In the genomic region with DNA sequence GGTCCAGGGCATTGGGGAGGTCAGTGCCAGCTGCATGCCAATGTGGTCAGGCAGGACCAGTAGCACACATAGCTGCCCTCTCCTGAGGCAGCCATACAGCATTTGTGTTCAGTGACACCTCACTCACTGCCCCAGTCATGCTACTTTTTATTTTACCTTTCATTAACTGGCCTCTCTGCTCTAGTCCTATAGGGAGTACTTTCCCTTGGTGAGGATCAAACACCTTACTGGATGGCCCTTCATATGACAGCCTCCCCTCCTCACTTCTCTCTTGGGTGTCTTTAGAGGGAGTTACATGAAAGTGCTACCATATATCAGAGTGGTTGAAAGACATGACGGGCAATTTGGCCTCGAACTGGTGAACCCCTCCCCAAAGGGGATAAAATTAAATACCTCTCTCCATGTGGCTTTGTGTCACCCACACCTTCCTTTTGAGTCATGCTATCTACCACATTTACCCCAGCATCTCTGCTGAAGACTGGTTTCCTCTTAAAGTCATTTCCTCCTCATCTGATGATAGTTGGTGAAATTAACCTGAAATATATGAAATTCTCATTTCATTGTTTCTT, we compare ENCODE assay signal across 20 cellular contexts. TPM values are rescaled to one million over a fixed set of nuclear protein-coding genes. Genes with fewer than 3 reads are reported as not detected.
DNase-seq lines count a peak whose midpoint lies in the region; ATAC-seq and TF ChIP-seq lines count a peak whose summit lies in the region.
"Had no signal": no experiment of that assay in that cellular context is flagged by ENCODE, and none has a peak within 500 bp of the region (broad histone marks: within the 10 kb centered on the region; RNA-seq: fewer than 3 reads in every experiment).

No MANE protein-coding gene starts in this region.

- H3K4me3 Mint-ChIP-seq in activated CD4-positive, alpha-beta T cell treated with anti-CD3 and anti-CD28 coated beads for 36 hours, result no peak overlapping the region
- peak overlapping the region; percentile 55 for H3K4me3 Mint-ChIP-seq in T-helper 1 cell treated with Interleukin-12 subunit alpha and Interleukin-12 subunit beta and Interleukin-4 antibody, amounts not matched to agents 30 μg/mL and 1 μg/mL, for 36 hours
- peak overlapping the region; percentile 80 for H3K4me3 Mint-ChIP-seq in activated naive CD8-positive, alpha-beta T cell treated with anti-CD3 and anti-CD28 coated beads, Interleukin-2, amount 10 ng/mL, durations not matched to agents 7 days and 5 days
- H3K4me3 Mint-ChIP-seq: H9, nephron had no signal

- peaks cover 6% of the 10 kb centered on the region for H3K27me3 Mint-ChIP-seq in activated CD4-positive, alpha-beta T cell treated with anti-CD3 and anti-CD28 coated beads for 36 hours
- no peaks in the 10 kb centered on the region for H3K27me3 Mint-ChIP-seq in T-helper 1 cell treated with Interleukin-12 subunit alpha and Interleukin-12 subunit beta and Interleukin-4 antibody, amounts not matched to agents 30 μg/mL and 1 μg/mL, for 36 hours (ENCODE audit: low read depth)
- H3K27me3 Mint-ChIP-seq in activated naive CD8-positive, alpha-beta T cell treated with anti-CD3 and anti-CD28 coated beads, Interleukin-2, amount 10 ng/mL, durations not matched to agents 7 days and 5 days, result peaks cover 2% of the 10 kb centered on the region

- TF ChIP-seq CTCF in foreskin fibroblast (IDR thresholded peaks at IDR 0.05; ENCODE audit: low read depth, low read length), result no peak

- ATAC-seq in activated CD4-positive, alpha-beta T cell treated with anti-CD3 and anti-CD28 coated beads for 36 hours, result peak; percentile 88
- peak; percentile 80 for ATAC-seq in activated naive CD8-positive, alpha-beta T cell treated with anti-CD3 and anti-CD28 coated beads, Interleukin-2, amount 10 ng/mL, durations not matched to agents 7 days and 5 days (ENCODE audit: low read depth)
- ATAC-seq: left colon had no signal

- no peak overlapping the region for H3K4me3 ChIP-seq in foreskin fibroblast (ENCODE audit: low read depth in 1 of 2, low read length in 2 of 2)

- H3K9me3 Mint-ChIP-seq in activated CD4-positive, alpha-beta T cell treated with anti-CD3 and anti-CD28 coated beads for 36 hours (ENCODE audit: low read depth), result no peaks in the 10 kb centered on the region
- no peaks in the 10 kb centered on the region for H3K9me3 Mint-ChIP-seq in T-helper 1 cell treated with Interleukin-12 subunit alpha and Interleukin-12 subunit beta and Interleukin-4 antibody, amounts not matched to agents 30 μg/mL and 1 μg/mL, for 36 hours
- no peaks in the 10 kb centered on the region for H3K9me3 Mint-ChIP-seq in activated naive CD8-positive, alpha-beta T cell treated with anti-CD3 and anti-CD28 coated beads, Interleukin-2, amount 10 ng/mL, durations not matched to agents 7 days and 5 days
- H3K9me3 Mint-ChIP-seq: H9, nephron had no signal

- H3K4me1 Mint-ChIP-seq in activated CD4-positive, alpha-beta T cell treated with anti-CD3 and anti-CD28 coated beads for 36 hours, result peaks cover 39% of the 10 kb centered on the region
- peaks cover 29% of the 10 kb centered on the region for H3K4me1 Mint-ChIP-seq in T-helper 1 cell treated with Interleukin-12 subunit alpha and Interleukin-12 subunit beta and Interleukin-4 antibody, amounts not matched to agents 30 μg/mL and 1 μg/mL, for 36 hours (ENCODE audit: low read depth)
- H3K4me1 Mint-ChIP-seq in activated naive CD8-positive, alpha-beta T cell treated with anti-CD3 and anti-CD28 coated beads, Interleukin-2, amount 10 ng/mL, durations not matched to agents 7 days and 5 days, result peaks cover 31% of the 10 kb centered on the region

- H3K27ac Mint-ChIP-seq in activated CD4-positive, alpha-beta T cell treated with anti-CD3 and anti-CD28 coated beads for 36 hours, result peak overlapping the region; percentile 62
- peak overlapping the region; percentile 68 for H3K27ac Mint-ChIP-seq in T-helper 1 cell treated with Interleukin-12 subunit alpha and Interleukin-12 subunit beta and Interleukin-4 antibody, amounts not matched to agents 30 μg/mL and 1 μg/mL, for 36 hours
- peak overlapping the region; percentile 82 for H3K27ac Mint-ChIP-seq in activated naive CD8-positive, alpha-beta T cell treated with anti-CD3 and anti-CD28 coated beads, Interleukin-2, amount 10 ng/mL, durations not matched to agents 7 days and 5 days
- H3K27ac Mint-ChIP-seq: H9, nephron had no signal

- CTCF ChIA-PET in activated CD4-positive, alpha-beta T cell treated with anti-CD3 and anti-CD28 coated beads for 36 hours (lab: Charles Lee), result interaction anchor here (0.7 kb wide), 1 partner anchor 157 kb away, joined by 3 read pairs; no protein-coding TSS in a partner anchor

- intact Hi-C loops in activated CD4-positive, alpha-beta T cell treated with anti-CD3 and anti-CD28 coated beads for 36 hours (cut with DNase I, micrococcal nuclease), result loop anchor here in 1 of 2 experiments (2.0 kb wide), 1 partner anchor 23 kb away; no protein-coding TSS in a partner anchor

- POLR2A ChIA-PET in activated CD4-positive, alpha-beta T cell treated with anti-CD3 and anti-CD28 coated beads for 36 hours (lab: Charles Lee), result interaction anchor here (0.6 kb wide), 1 partner anchor 194 kb away, joined by 5 read pairs; no protein-coding TSS in a partner anchor
- POLR2A ChIA-PET in activated naive CD8-positive, alpha-beta T cell treated with anti-CD3 and anti-CD28 coated beads, Interleukin-2, amount 10 ng/mL, durations not matched to agents 7 days and 5 days (lab: Charles Lee), result no interaction called here

- DNase-seq in activated CD4-positive, alpha-beta T cell treated with anti-CD3 and anti-CD28 coated beads for 36 hours, result peak; percentile 64
- no peak for DNase-seq in activated CD4-positive, alpha-beta T cell treated with anti-CD3 and anti-CD28 coated beads, Interleukin-2, amount 50 U/mL, for 1 hour
- no peak for DNase-seq in activated naive CD8-positive, alpha-beta T cell treated with anti-CD3 and anti-CD28 coated beads, Interleukin-2, amount 10 ng/mL, durations not matched to agents 7 days and 5 days
- DNase-seq in stimulated activated CD8-positive, alpha-beta memory T cell treated with anti-CD3 and anti-CD28 coated beads, Interleukin-15, amount 100 ng/mL, for 48 hours (ENCODE audit: low read depth in 2 of 2), result peak; percentile 18 to 28
- DNase-seq in NCI-H2081 (lab: John Stamatoyannopoulos, UW) (no peak), foreskin fibroblast (no peak), NCI-H748 treated with DMSO at 0.1 percent for 48 hours (lab: John Stamatoyannopoulos, UW) (no peak)
- DNase-seq: anterior cingulate cortex; DMS79 treated with DMSO at 0.1 percent for 48 hours; effector CD4-positive, alpha-beta T cell; H9; left colon; NCI-H1105 treated with DMSO at 0.1 percent for 48 hours; retina; RPMI8226 had no signal

- H3K36me3 Mint-ChIP-seq in activated CD4-positive, alpha-beta T cell treated with anti-CD3 and anti-CD28 coated beads for 36 hours (ENCODE audit: low read depth), result peaks cover 8% of the 10 kb centered on the region
- H3K36me3 Mint-ChIP-seq in T-helper 1 cell treated with Interleukin-12 subunit alpha and Interleukin-12 subunit beta and Interleukin-4 antibody, amounts not matched to agents 30 μg/mL and 1 μg/mL, for 36 hours (ENCODE audit: low read depth), result peaks cover 6% of the 10 kb centered on the region
- peaks cover 15% of the 10 kb centered on the region for H3K36me3 Mint-ChIP-seq in activated naive CD8-positive, alpha-beta T cell treated with anti-CD3 and anti-CD28 coated beads, Interleukin-2, amount 10 ng/mL, durations not matched to agents 7 days and 5 days

RNA-seq across cellular contexts. Expression of a gene that starts 17.6 kb away (rescaled TPM):
- total RNA-seq in activated CD4-positive, alpha-beta T cell treated with anti-CD3 and anti-CD28 coated beads for 36 hours, result not detected
- not detected for total RNA-seq in activated naive CD8-positive, alpha-beta T cell treated with anti-CD3 and anti-CD28 coated beads, Interleukin-2, amount 10 ng/mL, durations not matched to agents 7 days and 5 days
- total RNA-seq: glomerular endothelial cell, H9, left colon, NCI-H460, urinary bladder had no signal

RNA-seq across cellular contexts. Expression of a gene that starts 40.0 kb away (rescaled TPM):
- 100 to 1,000 TPM; 150 to 199 TPM for total RNA-seq in activated CD4-positive, alpha-beta T cell treated with anti-CD3 and anti-CD28 coated beads for 36 hours
- total RNA-seq in activated naive CD8-positive, alpha-beta T cell treated with anti-CD3 and anti-CD28 coated beads, Interleukin-2, amount 10 ng/mL, durations not matched to agents 7 days and 5 days, result 100 to 1,000 TPM; 155 to 161 TPM

Comparison
In these comparisons a context has a peak if more than half of its experiments do, and no peak if none do; other contexts are left out.
1. DNase-seq: peak in activated CD4-positive, alpha-beta T cell treated with anti-CD3 and anti-CD28 coated beads for 36 hours (single experiment) and stimulated activated CD8-positive, alpha-beta memory T cell treated with anti-CD3 and anti-CD28 coated beads, Interleukin-15, amount 100 ng/mL, for 48 hours (2 of 2); none in activated CD4-positive, alpha-beta T cell treated with anti-CD3 and anti-CD28 coated beads, Interleukin-2, amount 50 U/mL, for 1 hour (single experiment), activated naive CD8-positive, alpha-beta T cell treated with anti-CD3 and anti-CD28 coated beads, Interleukin-2, amount 10 ng/mL, durations not matched to agents 7 days and 5 days (single experiment), NCI-H2081 (0 of 2), foreskin fibroblast (0 of 2) and NCI-H748 treated with DMSO at 0.1 percent for 48 hours (single experiment).
2. Peak in every context shown above with its lines, with median percentiles within 50 percentile points of each other: H3K27ac Mint-ChIP-seq.